ENCODE assay signal across 8 cellular contexts in the genomic region with DNA sequence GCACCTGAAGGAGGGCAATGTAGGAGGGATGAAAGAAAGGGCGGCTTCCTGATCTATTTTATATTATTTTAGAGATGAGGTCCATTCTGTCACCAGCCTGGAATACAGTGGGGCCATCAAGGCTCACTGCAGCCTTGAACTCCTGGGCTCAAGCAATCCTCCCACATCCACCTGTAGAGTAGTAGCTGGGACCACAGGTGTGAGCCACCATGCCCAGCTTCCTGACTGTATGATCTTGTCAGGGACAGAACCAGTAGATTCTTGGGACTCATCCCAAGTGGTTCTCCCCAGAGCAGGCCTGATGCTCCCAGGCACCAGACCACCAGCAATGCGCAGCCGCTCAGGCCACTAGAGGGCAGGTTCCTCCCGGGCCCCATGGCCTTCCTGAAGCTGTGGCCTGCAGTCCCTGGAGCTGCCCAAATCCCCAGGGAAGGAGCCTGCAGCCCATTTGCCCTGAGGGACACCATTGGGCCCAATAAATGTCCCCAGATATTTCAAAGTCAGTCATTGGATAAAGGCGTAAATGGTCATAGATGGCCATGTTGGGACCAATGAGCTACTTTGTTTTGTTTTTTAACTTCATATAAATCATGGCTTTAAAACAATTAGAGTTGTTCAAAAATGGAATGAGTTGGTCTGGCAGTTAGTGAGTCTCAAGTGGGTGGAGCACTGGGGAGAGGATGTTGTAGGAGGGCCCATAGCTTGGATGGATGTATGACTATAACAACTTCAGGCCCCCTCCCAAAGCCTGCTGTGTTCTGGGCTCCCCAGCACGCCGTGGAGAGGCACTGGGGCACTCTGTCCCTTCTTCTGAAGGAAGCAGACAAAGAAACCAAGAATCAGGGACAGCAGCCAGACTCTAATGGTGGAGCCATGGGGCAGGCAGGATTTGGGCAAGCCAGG. TPM values are rescaled to one million over a fixed set of nuclear protein-coding genes. Genes with fewer than 3 reads are reported as not detected.
A peak's percentile ranks its signal among the peaks of the same experiment; 100 is the strongest.
DNase-seq lines count a peak whose midpoint lies in the region; ATAC-seq and TF ChIP-seq lines count a peak whose summit lies in the region.

No MANE protein-coding gene starts in this region.

- peaks cover 18% of the 10 kb centered on the region for H3K4me1 ChIP-seq in prostate gland (replicated peaks)

- TF ChIP-seq CTCF in GM12873 (IDR thresholded peaks at IDR 0.05; ENCODE audit: insufficient read depth, low read depth, low read length, missing control alignments) (peak; percentile 78), prostate gland (IDR thresholded peaks at IDR 0.05) (peak; percentile 38 to 75 (median 66))

- H3K9me3 ChIP-seq in prostate gland, result no peaks in the 10 kb centered on the region

- in situ Hi-C loops in ACHN (cut with HindIII; ENCODE audit: low pct_ligation_motif_present, low pct_unique_long_range_greater_than_20kb, low sequenced_read_pairs), result no loop called here

- DNase-seq in ACHN (peak; percentile 69), NCI-H345 treated with DMSO at 0.1 percent for 48 hours (lab: John Stamatoyannopoulos, UW; ENCODE audit: unreplicated experiment) (peak; percentile 37), germinal center (ENCODE audit: low spot score) (peak; percentile 48), prostate gland (ENCODE audit: low spot score) (peak; percentile 60)
- peak; percentile 57 to 64 for DNase-seq in activated T-cell treated with anti-CD3 and anti-CD28 coated beads, Interleukin-2, amount 50 U/mL, for 48 hours

- ATAC-seq in GM19463 (IDR thresholded peaks at IDR 0.05; ENCODE audit: unreplicated experiment) (no peak), GM18867 (IDR thresholded peaks at IDR 0.05; ENCODE audit: unreplicated experiment) (no peak)

- 53% methylated on average over 7 of the region's 7 CpGs for WGBS in prostate gland

- H3K4me3 ChIP-seq in prostate gland, result no peak overlapping the region

- H3K36me3 ChIP-seq in prostate gland, result no peaks in the 10 kb centered on the region

- intact Hi-C loops in prostate gland (cut with DNase I), result loop anchor here (1.0 to 5.0 kb wide), 2 partner anchors 49 to 105 kb away; no protein-coding TSS in a partner anchor

- no peaks in the 10 kb centered on the region for H3K27me3 ChIP-seq in prostate gland (replicated peaks; ENCODE audit: insufficient read depth)

- TF ChIP-seq POLR2A in prostate gland (IDR thresholded peaks at IDR 0.05), result no peak

- no peak overlapping the region for H3K27ac ChIP-seq in prostate gland

RNA-seq across cellular contexts. Expression of gene GOLT1A, which starts 44.7 kb away (rescaled TPM):
- 1 to 10 TPM; 3.0 to 3.6 TPM for total RNA-seq in prostate gland
